20 cellular contexts compared by ENCODE assay signal in genomic region chr3:107085261-107085660, GRCh38.
A peak's percentile ranks its signal among the peaks of the same experiment; 100 is the strongest.
DNase-seq lines count a peak whose midpoint lies in the region; ATAC-seq, FAIRE-seq and TF ChIP-seq lines count a peak whose summit lies in the region.
"Had no signal": no experiment of that assay in that cellular context is flagged by ENCODE, and none has a peak within 500 bp of the region (broad histone marks: within the 10 kb centered on the region; RNA-seq: fewer than 3 reads in every experiment).

No MANE protein-coding gene starts in this region.

- no peak overlapping the region for H3K9ac ChIP-seq in SK-N-SH
- no peak overlapping the region for H3K9ac ChIP-seq in HepG2 (ENCODE audit: insufficient read depth, low read depth, low read length)
- H3K9ac ChIP-seq: BLaER1 had no signal

- H3K27ac ChIP-seq in SK-N-SH (ENCODE audit: low read depth in 2 of 2, low read length in 1 of 2) (no peak overlapping the region), HepG2 (ENCODE audit: extremely low read length, insufficient read depth, low read length) (no peak overlapping the region)
- H3K27ac ChIP-seq: 22Rv1, BLaER1, HL-60, Peyer's patch had no signal

- H3K9me2 ChIP-seq in SK-N-SH = no peaks in the 10 kb centered on the region

- intact Hi-C loops in HepG2 (cut with micrococcal nuclease; ENCODE audit: unreplicated experiment) = no loop called here

- H3K79me2 ChIP-seq in SK-N-SH (ENCODE audit: insufficient read depth) = no peaks in the 10 kb centered on the region
- H3K79me2 ChIP-seq in HepG2 (ENCODE audit: insufficient read depth, low read length) = no peaks in the 10 kb centered on the region

- TF ChIP-seq EP300 in SK-N-SH (IDR thresholded peaks at IDR 0.05; ENCODE audit: borderline replicate concordance in 1 of 2, low read depth in 1 of 2, low read length in 1 of 2) = no peak
- no peak for TF ChIP-seq EP300 in HepG2 (IDR thresholded peaks at IDR 0.05; ENCODE audit: low read depth in 2 of 2, low read length in 2 of 2)
- no peak for TF ChIP-seq EP300 in HepG2 (CRISPR knock-in tag; IDR thresholded peaks at IDR 0.05; ENCODE audit: borderline replicate concordance)

- H3K36me3 ChIP-seq in SK-N-SH (replicated peaks in 1 of 2; ENCODE audit: control insufficient read depth in 1 of 2, insufficient read depth in 2 of 2, low read length in 1 of 2) (no peaks in the 10 kb centered on the region), HepG2 (replicated peaks in 1 of 2; ENCODE audit: control insufficient read depth in 1 of 2, insufficient read depth in 2 of 2, low read length in 2 of 2) (no peaks in the 10 kb centered on the region)
- H3K36me3 ChIP-seq: BLaER1, Peyer's patch had no signal

- BruUV-seq in HepG2 (replicated peaks; lab: Mats Ljungman, UMichigan) = no TSS peak

- ATAC-seq in SK-N-SH treated with all-trans-retinoic acid at 6 μM for 48 hours (no peak), HepG2 (no peak)
- ATAC-seq: HCT116 had no signal

- TF ChIP-seq RAD21 in SK-N-SH (IDR thresholded peaks at IDR 0.05; ENCODE audit: low read length) (no peak), HepG2 (CRISPR knock-in tag; IDR thresholded peaks at IDR 0.05) (no peak)

- H3K27me3 ChIP-seq in SK-N-SH (ENCODE audit: insufficient read depth) (no peaks in the 10 kb centered on the region), HepG2 (ENCODE audit: control insufficient read depth in 1 of 2, insufficient read depth in 2 of 2, low read length in 2 of 2) (no peaks in the 10 kb centered on the region)
- H3K27me3 ChIP-seq: BLaER1, Peyer's patch had no signal

- DNase-seq in SK-N-SH (no peak), cardiac fibroblast (ENCODE audit: low read depth in 2 of 2) (peak; percentile 16 to 48), iris pigment epithelial cell (ENCODE audit: low read depth) (peak; percentile 19), HepG2 (ENCODE audit: low spot score) (no peak), NCI-H2107 (lab: John Stamatoyannopoulos, UW) (no peak), NCI-H1048 (lab: John Stamatoyannopoulos, UW) (no peak)
- DNase-seq in activated CD4-positive, alpha-beta T cell treated with anti-CD3 and anti-CD28 coated beads, Interleukin-2, amount 50 U/mL, for 48 hours = no peak
- DNase-seq: CD8-positive, alpha-beta memory T cell; DND-41; KBM-7; NCI-H1105; NCI-H1930; NCI-H510A treated with DMSO at 0.1 percent for 48 hours; Peyer's patch; SHP77 had no signal

- H3F3A ChIP-seq in SK-N-SH (replicated peaks; ENCODE audit: insufficient read depth) = no peaks in the 10 kb centered on the region

- CTCF ChIA-PET in SK-N-SH (lab: Yijun Ruan, JAX) = interaction anchor here (1.0 to 1.5 kb wide), 2 partner anchors 21 to 33 kb away, joined by 3 to 5 read pairs; no protein-coding TSS in a partner anchor
- CTCF ChIA-PET in HepG2 (lab: Yijun Ruan, JAX; ENCODE audit: low intra/inter-chr PET ratio, low total read pairs) = no interaction called here

- H3K9me3 ChIP-seq in SK-N-SH (no peaks in the 10 kb centered on the region), HepG2 (ENCODE audit: low read length) (no peaks in the 10 kb centered on the region)
- H3K9me3 ChIP-seq: BLaER1, Peyer's patch had no signal

- no peak overlapping the region for H3K4me3 ChIP-seq in SK-N-SH (ENCODE audit: low read depth in 2 of 2, low read length in 1 of 2)
- H3K4me3 ChIP-seq in cardiac fibroblast (replicated peaks in 1 of 2; ENCODE audit: low read depth in 2 of 2, low read length in 2 of 2) = no peak overlapping the region
- no peak overlapping the region for H3K4me3 ChIP-seq in HepG2 (replicated peaks in 1 of 3; ENCODE audit: insufficient read depth in 1 of 3, low read depth in 2 of 3, low read length in 3 of 3)
- H3K4me3 ChIP-seq: BLaER1, Peyer's patch had no signal

- FAIRE-seq in HepG2 (lab: Jason Lieb, UNC) = no peak

- 95% methylated on average over 3 of the region's 3 CpGs for WGBS in SK-N-SH (ENCODE audit: low lambda C conversion rate)
- WGBS in HepG2 (ENCODE audit: low lambda C conversion rate) = 25% methylated on average over 2 of the region's 3 CpGs

- H3K4me1 ChIP-seq in SK-N-SH (ENCODE audit: control insufficient read depth in 1 of 2, insufficient read depth in 2 of 2, low read depth in 1 of 2, low read length in 1 of 2) (peaks cover 0 to 8% of the 10 kb centered on the region in 2 experiments; a peak in 1 of 4 replicates), HepG2 (ENCODE audit: insufficient read depth, low read length) (no peaks in the 10 kb centered on the region)
- H3K4me1 ChIP-seq: BLaER1, Peyer's patch had no signal

- in situ Hi-C loops in HepG2 (cut with HindIII; ENCODE audit: extremely low pct_ligation_motif_present, low pct_unique_long_range_greater_than_20kb) = no loop called here

- no peak for TF ChIP-seq CTCF in SK-N-SH (IDR thresholded peaks at IDR 0.05)
- TF ChIP-seq CTCF in cardiac fibroblast (IDR thresholded peaks at IDR 0.05; ENCODE audit: low read depth, low read length) = no peak
- TF ChIP-seq CTCF in HepG2 (CRISPR knock-in tag; IDR thresholded peaks at IDR 0.05) = no peak

- TF ChIP-seq POLR2A in HepG2 (IDR thresholded peaks at IDR 0.05; ENCODE audit: insufficient read depth in 1 of 2, low read depth in 2 of 2, low read length in 2 of 2) = no peak

- POLR2A ChIA-PET in SK-N-SH (lab: Yijun Ruan, JAX) (no interaction called here), HepG2 (lab: Yijun Ruan, JAX) (no interaction called here)

- H3K4me2 ChIP-seq in SK-N-SH (no peak overlapping the region), HepG2 (ENCODE audit: low read depth, low read length) (no peak overlapping the region)
- H3K4me2 ChIP-seq: BLaER1 had no signal

- H2AFZ ChIP-seq in SK-N-SH (ENCODE audit: low read depth) (peak overlapping the region; percentile 24; the same call in 1 of the 2 replicates), HepG2 (ENCODE audit: low read length) (no peak overlapping the region)

- H4K20me1 ChIP-seq in SK-N-SH (ENCODE audit: insufficient read depth) (no peaks in the 10 kb centered on the region), HepG2 (ENCODE audit: insufficient read depth, low read length) (no peaks in the 10 kb centered on the region)
- H4K20me1 ChIP-seq: BLaER1 had no signal

TF ChIP-seq in SK-N-SH, 30 proteins besides CTCF, POLR2A, EP300 and RAD21 (continues in another document):
- TF ChIP-seq FOSL2 (IDR thresholded peaks at IDR 0.05; ENCODE audit: borderline replicate concordance, low read depth) = no peak
- no peak for TF ChIP-seq SIN3A (IDR thresholded peaks at IDR 0.05; ENCODE audit: borderline replicate concordance, low read depth, low read length)
- TF ChIP-seq RXRA (IDR thresholded peaks at IDR 0.05; ENCODE audit: borderline replicate concordance, low read depth) = no peak
- no peak for TF ChIP-seq NFIC (IDR thresholded peaks at IDR 0.05; ENCODE audit: borderline replicate concordance)
- TF ChIP-seq PBX3 (IDR thresholded peaks at IDR 0.05) = no peak
- TF ChIP-seq NRF1 (IDR thresholded peaks at IDR 0.05; ENCODE audit: low read depth, low read length) = no peak

TF ChIP-seq in SK-N-SH treated with all-trans-retinoic acid at 6 μM for 48 hours, 23 proteins besides CTCF, POLR2A, EP300 and RAD21:
- TF ChIP-seq ARNTL (CRISPR knock-in tag; IDR thresholded peaks at IDR 0.05; ENCODE audit: borderline replicate concordance, low read depth) (no peak), PATZ1 (CRISPR knock-in tag; IDR thresholded peaks at IDR 0.05; ENCODE audit: borderline replicate concordance) (no peak), ISL1 (CRISPR knock-in tag; IDR thresholded peaks at IDR 0.05) (no peak), ZC3H10 (CRISPR knock-in tag; IDR thresholded peaks at IDR 0.05) (no peak)

TF ChIP-seq in HepG2, 621 proteins besides CTCF, POLR2A, EP300 and RAD21:
- TF ChIP-seq MXD4 (CRISPR knock-in tag; IDR thresholded peaks at IDR 0.05) (no peak), MYNN (CRISPR knock-in tag; IDR thresholded peaks at IDR 0.05; ENCODE audit: low read depth) (no peak), DNMT1 (CRISPR knock-in tag; IDR thresholded peaks at IDR 0.05) (no peak), SALL2 (CRISPR knock-in tag; IDR thresholded peaks at IDR 0.05) (no peak), ZNF615 (CRISPR knock-in tag; IDR thresholded peaks at IDR 0.05; ENCODE audit: borderline replicate concordance) (no peak), ZNF430 (CRISPR knock-in tag; IDR thresholded peaks at IDR 0.05) (no peak), CCDC6 (CRISPR knock-in tag; IDR thresholded peaks at IDR 0.05) (no peak)

Comparison
In these comparisons a context has a peak if more than half of its experiments do, and no peak if none do; other contexts are left out.
1. DNase-seq: peak in cardiac fibroblast (2 of 2) and iris pigment epithelial cell (single experiment); none in SK-N-SH (single experiment), activated CD4-positive, alpha-beta T cell treated with anti-CD3 and anti-CD28 coated beads, Interleukin-2, amount 50 U/mL, for 48 hours (0 of 2), HepG2 (single experiment), NCI-H2107 (single experiment) and NCI-H1048 (single experiment).